Comparison of ENCODE assay signal across 1 cellular context in genomic region chr6:137051790-137052472, GRCh38.
TF ChIP-seq lines count a peak whose summit lies in the region.

No MANE protein-coding gene starts in this region.

TF ChIP-seq in IMR-90, 13 proteins besides CTCF, POLR2A, EP300 and RAD21 (continued from another document):
- TF ChIP-seq ELK1 (IDR thresholded peaks at IDR 0.05; ENCODE audit: borderline replicate concordance, low read depth, low read length) (no peak), SMC3 (IDR thresholded peaks at IDR 0.05; ENCODE audit: low read depth, low read length) (no peak), CHD1 (IDR thresholded peaks at IDR 0.05; ENCODE audit: low read depth, low read length) (no peak), RFX5 (IDR thresholded peaks at IDR 0.05; ENCODE audit: low read depth, low read length) (no peak), RCOR1 (IDR thresholded peaks at IDR 0.05; ENCODE audit: insufficient replicate concordance, low read length) (no peak), MAZ (IDR thresholded peaks at IDR 0.05; ENCODE audit: borderline replicate concordance, low read depth, low read length) (no peak)
